10 cellular contexts compared by ENCODE assay signal in the genomic region with DNA sequence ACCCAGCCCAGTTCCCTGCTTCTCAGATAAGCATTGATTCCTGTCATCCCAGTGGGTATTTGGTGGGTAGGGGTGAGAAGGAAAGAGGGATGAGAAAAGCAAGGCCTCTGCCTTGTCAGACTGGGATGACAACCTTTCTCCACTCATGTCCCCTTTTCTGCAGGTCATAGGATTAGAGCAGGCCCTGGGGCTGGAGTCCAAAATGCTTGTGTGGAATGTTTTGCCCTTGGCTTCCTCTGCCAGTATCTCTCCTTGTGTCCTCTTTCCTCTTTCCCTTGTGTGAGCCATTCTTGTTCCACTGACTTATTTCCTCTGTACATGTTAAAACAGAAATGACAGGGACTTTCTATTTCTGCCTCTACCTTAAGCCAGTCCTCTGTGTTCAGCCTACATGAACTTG. TPM values are rescaled to one million over a fixed set of nuclear protein-coding genes. Genes with fewer than 3 reads are reported as not detected.
DNase-seq lines count a peak whose midpoint lies in the region; ATAC-seq and TF ChIP-seq lines count a peak whose summit lies in the region.
"Had no signal": no experiment of that assay in that cellular context is flagged by ENCODE, and none has a peak within 500 bp of the region (broad histone marks: within the 10 kb centered on the region; RNA-seq: fewer than 3 reads in every experiment).

No MANE protein-coding gene starts in this region.

- peak overlapping the region; percentile 2 for H3K27ac Mint-ChIP-seq in activated naive CD4-positive, alpha-beta T cell treated with anti-CD3 and anti-CD28 coated beads, Interleukin-2, amount 50 U/mL, for 24 hours
- H3K27ac Mint-ChIP-seq in naive B cell: peak overlapping the region in 2 of 6 donors; percentile 33 to 85

- DNase-seq in activated naive CD4-positive, alpha-beta T cell treated with Interleukin-2 at 50 U/mL for 16 hours: no peak
- DNase-seq in naive B cell: no peak
- DNase-seq in uterus: no peak
- DNase-seq in GOT3 (lab: John Stamatoyannopoulos, UW): no peak
- no peak for DNase-seq in NOMO-1 treated with dmso at 0.1 percent for 144 hours (lab: John Stamatoyannopoulos, UW; ENCODE audit: unreplicated experiment)
- DNase-seq in GDM1 (lab: John Stamatoyannopoulos, UW): no peak
- DNase-seq: NCI-H2227 treated with DMSO at 0.1 percent for 48 hours had no signal

- no peaks in the 10 kb centered on the region for H3K9me3 Mint-ChIP-seq in activated naive CD4-positive, alpha-beta T cell treated with anti-CD3 and anti-CD28 coated beads, Interleukin-2, amount 50 U/mL, for 24 hours
- no peaks in the 10 kb centered on the region for H3K9me3 Mint-ChIP-seq in naive B cell

- no peak for ATAC-seq in naive B cell (ENCODE audit: low read depth in 2 of 2)

- TF ChIP-seq POLR2A in uterus (IDR thresholded peaks at IDR 0.05): no peak

- TF ChIP-seq CTCF in uterus (IDR thresholded peaks at IDR 0.05): no peak

- H3K4me3 Mint-ChIP-seq in activated naive CD4-positive, alpha-beta T cell treated with anti-CD3 and anti-CD28 coated beads, Interleukin-2, amount 50 U/mL, for 24 hours: peak overlapping the region; percentile 26
- H3K4me3 Mint-ChIP-seq in naive B cell: peak overlapping the region in 6 of 8 donors; percentile 15 to 94 (median 50)

- no peaks in the 10 kb centered on the region for H3K27me3 Mint-ChIP-seq in activated naive CD4-positive, alpha-beta T cell treated with anti-CD3 and anti-CD28 coated beads, Interleukin-2, amount 50 U/mL, for 24 hours
- H3K27me3 Mint-ChIP-seq in naive B cell: peaks cover 0 to 11% (median 0%) of the 10 kb centered on the region in 3 donors

- peaks cover 1% of the 10 kb centered on the region for H3K36me3 Mint-ChIP-seq in activated naive CD4-positive, alpha-beta T cell treated with anti-CD3 and anti-CD28 coated beads, Interleukin-2, amount 50 U/mL, for 24 hours
- H3K36me3 Mint-ChIP-seq in naive B cell: no peaks in the 10 kb centered on the region

- peak overlapping the region; percentile 6 for H3K9ac ChIP-seq in endocrine pancreas (ENCODE audit: control insufficient read depth, insufficient read depth, low read length)

- H3K27me3 ChIP-seq in endocrine pancreas (ENCODE audit: control insufficient read depth, insufficient read depth, low read length): no peaks in the 10 kb centered on the region
- no peaks in the 10 kb centered on the region for H3K27me3 ChIP-seq in uterus

- intact Hi-C loops in uterus (cut with DNase I; ENCODE audit: low total_unique reads): no loop called here

- H3K4me1 Mint-ChIP-seq in activated naive CD4-positive, alpha-beta T cell treated with anti-CD3 and anti-CD28 coated beads, Interleukin-2, amount 50 U/mL, for 24 hours: peaks cover 58% of the 10 kb centered on the region
- H3K4me1 Mint-ChIP-seq in naive B cell: peaks cover 45 to 48% (median 46%) of the 10 kb centered on the region in 3 donors

- H3K4me3 ChIP-seq in endocrine pancreas (ENCODE audit: control insufficient read depth, insufficient read depth, low read length) (no peak overlapping the region), uterus (peak overlapping the region; percentile 61 to 63)

- H3K36me3 ChIP-seq in endocrine pancreas (ENCODE audit: control insufficient read depth, insufficient read depth, low read length) (no peaks in the 10 kb centered on the region), uterus (no peaks in the 10 kb centered on the region)
- H3K36me3 ChIP-seq: HAP-1 had no signal

- H3K4me1 ChIP-seq in endocrine pancreas (ENCODE audit: control insufficient read depth, insufficient read depth, low read length) (no peaks in the 10 kb centered on the region), uterus (peaks cover 1 to 12% of the 10 kb centered on the region in 2 donors)

- H3K9me3 ChIP-seq in endocrine pancreas (ENCODE audit: control insufficient read depth, low read length) (no peaks in the 10 kb centered on the region), uterus (no peaks in the 10 kb centered on the region)
- H3K9me3 ChIP-seq: HAP-1 had no signal

- peak overlapping the region; percentile 94 to 98 for H3K27ac ChIP-seq in uterus

RNA-seq across cellular contexts. Expression of gene ATP2B4, which starts 4.1 kb away (rescaled TPM):
- polyA plus RNA-seq in naive B cell (ENCODE audit: low read depth in 6 of 6): 1 to 10 TPM in 3 of 6 donors, under 1 TPM in 3; 0.52 to 1.9 (median 0.98) TPM
- 100 to 1,000 TPM in 3 of 4 donors, 10 to 100 TPM in 1; 82.6 to 464 (median 215) TPM for total RNA-seq in uterus
